ENCODE assay signal across 8 cellular contexts in the genomic region with DNA sequence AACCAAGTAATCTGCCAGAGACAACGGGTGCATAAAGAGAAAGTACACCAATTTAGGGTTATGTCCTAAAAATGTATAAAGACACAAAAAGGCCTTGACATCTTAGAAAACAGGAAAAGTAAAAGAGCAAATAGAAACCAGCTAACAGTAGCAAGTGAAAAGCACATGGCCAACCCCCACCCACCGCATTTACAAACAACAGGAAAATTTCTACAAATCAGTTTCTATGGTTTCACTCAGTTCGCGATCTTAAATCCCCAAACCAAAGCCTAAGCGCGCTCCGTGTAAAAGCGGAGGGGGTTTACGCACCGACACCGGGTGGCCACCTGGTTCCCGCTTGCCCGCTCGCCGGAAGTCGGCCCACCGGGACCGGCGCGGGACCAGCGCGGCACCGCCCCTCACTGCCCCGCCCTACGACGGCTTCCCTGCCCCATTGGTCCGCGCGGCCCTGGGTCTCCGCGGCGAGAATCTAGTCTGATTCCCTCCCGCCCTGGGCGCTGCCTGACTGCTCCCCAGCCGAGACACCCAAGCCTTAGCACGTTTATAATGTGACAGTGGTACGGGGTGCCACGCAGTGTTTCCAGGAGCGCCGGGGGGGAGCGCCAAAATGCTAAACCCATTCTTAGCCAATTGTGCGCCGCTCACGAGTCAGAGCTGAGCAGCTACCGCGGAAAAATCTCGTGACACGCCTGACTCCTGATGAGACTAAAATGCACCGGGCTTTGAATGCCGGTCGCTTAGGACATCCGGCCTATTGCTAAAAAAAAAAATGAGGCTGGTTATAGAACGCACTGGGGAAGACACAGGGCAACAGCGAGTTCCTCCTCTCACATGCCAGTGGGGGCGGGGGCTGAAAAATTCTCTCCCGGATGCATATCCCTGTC. TPM values are rescaled to one million over a fixed set of nuclear protein-coding genes. Genes with fewer than 3 reads are reported as not detected.
A peak's percentile ranks its signal among the peaks of the same experiment; 100 is the strongest.
DNase-seq lines count a peak whose midpoint lies in the region; ATAC-seq, FAIRE-seq and TF ChIP-seq lines count a peak whose summit lies in the region.

TSS of gene GART (minus strand) at position 362 of the 884 bp plus-strand sequence. CDS start 2,802 bp downstream, outside the sequence.

- no peak for FAIRE-seq in kidney (lab: Jason Lieb, UNC)

- peak within 1 kb of the TSS; percentile 100 for H3K9ac ChIP-seq in kidney (ENCODE audit: low read length in 2 of 2)

- H3K27ac ChIP-seq in kidney (ENCODE audit: low read depth in 2 of 2, low read length in 2 of 2): peak within 1 kb of the TSS; percentile 100

- DNase-seq in AG08395 (ENCODE audit: low spot score) (peak; percentile 84), NCI-H2227 (lab: John Stamatoyannopoulos, UW; ENCODE audit: unreplicated experiment) (peak; percentile 91), kidney (peak; percentile 94)
- DNase-seq in activated CD4-positive, CD25-positive, alpha-beta regulatory T cell treated with anti-CD3 and anti-CD28 coated beads, Interleukin-2, amount 50 U/mL, for 16 hours (ENCODE audit: low read depth, low spot score): peak; percentile 67
- peak; percentile 81 for DNase-seq in central memory CD4-positive, alpha-beta T cell
- DNase-seq in stimulated activated CD4-positive, alpha-beta T cell treated with anti-CD3 and anti-CD28 coated beads, Interleukin-15, amount 100 ng/mL, for 24 hours: peak; percentile 91

- H3K4me1 ChIP-seq in kidney (ENCODE audit: control insufficient read depth in 1 of 2, insufficient read depth in 1 of 2, low read depth in 1 of 2, low read length in 2 of 2): peaks cover 4 to 6% of the 10 kb centered on the region in 2 donors

- H3K9me3 ChIP-seq in kidney (ENCODE audit: control insufficient read depth in 1 of 2, low read length in 2 of 2): no peaks in the 10 kb centered on the region

- intact Hi-C loops in kidney (cut with DNase I): no loop called here

- H3K4me3 ChIP-seq in kidney (ENCODE audit: low read length in 2 of 2): peak within 1 kb of the TSS; percentile 100

- TF ChIP-seq CTCF in kidney (IDR thresholded peaks at IDR 0.05; ENCODE audit: borderline replicate concordance, extremely low read depth, insufficient read depth): no peak

- peaks cover 10% of the 10 kb centered on the region in 2 donors for H3K36me3 ChIP-seq in kidney (ENCODE audit: control insufficient read depth in 1 of 2, insufficient read depth in 2 of 2, low read length in 2 of 2)

- ATAC-seq in GM18873 (IDR thresholded peaks at IDR 0.05; ENCODE audit: low FRiP score, unreplicated experiment) (peak; percentile 36), HG03135 (IDR thresholded peaks at IDR 0.05; ENCODE audit: unreplicated experiment) (peak; percentile 56)

RNA-seq across cellular contexts. Expression of gene GART, which starts in this region (rescaled TPM):
- 60.9 TPM for total RNA-seq in kidney
- 17.5 TPM for polyA plus RNA-seq in kidney (ENCODE audit: insufficient read depth, low read depth, low replicate concordance)

Comparison
In these comparisons a context has a peak if more than half of its experiments do, and no peak if none do; other contexts are left out.
1. Peak in every context shown above with its lines: DNase-seq, ATAC-seq, H3K4me3 ChIP-seq and H3K27ac ChIP-seq.